Comparison of ENCODE assay signal across 8 cellular contexts in genomic region chr13:95404141-95404882, GRCh38.
DNase-seq lines count a peak whose midpoint lies in the region; ATAC-seq and TF ChIP-seq lines count a peak whose summit lies in the region.

No MANE protein-coding gene starts in this region.

- H2BK15ac ChIP-seq in mesendoderm (replicated peaks; ENCODE audit: low read depth) = no peak overlapping the region

- CTCF ChIA-PET in CD4-positive, alpha-beta memory T cell (lab: Charles Lee; ENCODE audit: partially characterized antibody) = interaction anchor here (0.6 to 6.3 kb wide), 55 partner anchors 9 to 809 kb away, joined by 3 to 168 read pairs (median 4); partner anchors contain the start of gene TGDS
- CTCF ChIA-PET in activated CD8-positive, alpha-beta memory T cell treated with anti-CD3 and anti-CD28 coated beads, Interleukin-2, amount 10 ng/mL, durations not matched to agents 7 days and 5 days (lab: Charles Lee) = interaction anchor here (0.6 to 8.2 kb wide), 58 partner anchors 8 to 968 kb away, joined by 3 to 234 read pairs (median 4); no protein-coding TSS in a partner anchor

- peaks cover 0 to 2% (median 0%) of the 10 kb centered on the region in 8 donors for H3K9me3 Mint-ChIP-seq in CD4-positive, alpha-beta memory T cell
- no peaks in the 10 kb centered on the region for H3K9me3 Mint-ChIP-seq in activated CD8-positive, alpha-beta memory T cell treated with anti-CD3 and anti-CD28 coated beads, Interleukin-2, amount 10 ng/mL, durations not matched to agents 7 days and 5 days (ENCODE audit: low read depth)
- H3K9me3 Mint-ChIP-seq in endodermal cell = no peaks in the 10 kb centered on the region

- ATAC-seq in GM19397 (IDR thresholded peaks at IDR 0.05; ENCODE audit: unreplicated experiment) = peak; percentile 78
- ATAC-seq in HG03521 (IDR thresholded peaks at IDR 0.05; ENCODE audit: unreplicated experiment) = peak; percentile 80
- peak; percentile 94 for ATAC-seq in activated CD8-positive, alpha-beta memory T cell treated with anti-CD3 and anti-CD28 coated beads, Interleukin-2, amount 10 ng/mL, durations not matched to agents 7 days and 5 days

- H3K56ac ChIP-seq in mesendoderm (ENCODE audit: low read length) = peak overlapping the region; percentile 79

- no peak overlapping the region for H3K4ac ChIP-seq in mesendoderm (ENCODE audit: low read depth, low read length)

- H2BK5ac ChIP-seq in mesendoderm (ENCODE audit: low read length) = no peak overlapping the region

- H3K4me3 Mint-ChIP-seq in CD4-positive, alpha-beta memory T cell = peak overlapping the region; percentile 90 to 97 (median 93)
- H3K4me3 Mint-ChIP-seq in activated CD8-positive, alpha-beta memory T cell treated with anti-CD3 and anti-CD28 coated beads, Interleukin-2, amount 10 ng/mL, durations not matched to agents 7 days and 5 days = peak overlapping the region; percentile 72
- peak overlapping the region; percentile 60 for H3K4me3 Mint-ChIP-seq in endodermal cell

- peak overlapping the region; percentile 56 to 58 for H3K4me3 ChIP-seq in CD4-positive, alpha-beta memory T cell (ENCODE audit: low read length in 2 of 2)
- H3K4me3 ChIP-seq in endodermal cell (ENCODE audit: low read length) (peak overlapping the region; percentile 85), mesendoderm (ENCODE audit: low read length) (peak overlapping the region; percentile 57)

- no peaks in the 10 kb centered on the region for H3K79me1 ChIP-seq in mesendoderm (ENCODE audit: low read length)

- H3K4me1 ChIP-seq in CD4-positive, alpha-beta memory T cell (ENCODE audit: insufficient read depth, low read length) = peaks cover 5% of the 10 kb centered on the region
- H3K4me1 ChIP-seq in endodermal cell (ENCODE audit: control insufficient read depth, insufficient read depth, low read length) = no peaks in the 10 kb centered on the region
- no peaks in the 10 kb centered on the region for H3K4me1 ChIP-seq in mesendoderm (ENCODE audit: control insufficient read depth, low read depth, low read length)

- no peaks in the 10 kb centered on the region for H3K36me3 ChIP-seq in CD4-positive, alpha-beta memory T cell (ENCODE audit: insufficient read depth, low read length)
- H3K36me3 ChIP-seq in endodermal cell (ENCODE audit: control insufficient read depth, insufficient read depth, low read length) = no peaks in the 10 kb centered on the region
- H3K36me3 ChIP-seq in mesendoderm (ENCODE audit: control insufficient read depth, insufficient read depth, low read length) = no peaks in the 10 kb centered on the region

- peak; percentile 98 for TF ChIP-seq CTCF in endodermal cell (conservative IDR thresholded peaks at IDR 0.05)

- H3K9me3 ChIP-seq in CD4-positive, alpha-beta memory T cell (ENCODE audit: control insufficient read depth in 1 of 2, low read length in 2 of 2) = no peaks in the 10 kb centered on the region
- no peaks in the 10 kb centered on the region for H3K9me3 ChIP-seq in endodermal cell (ENCODE audit: control insufficient read depth, low read length)

- H3K23ac ChIP-seq in mesendoderm (ENCODE audit: low read length) = no peak overlapping the region

- no peak overlapping the region for H2BK120ac ChIP-seq in mesendoderm (ENCODE audit: low read depth, low read length)

- peak; percentile 68 to 75 (median 71) for DNase-seq in CD4-positive, alpha-beta memory T cell
- peak; percentile 59 for DNase-seq in NOMO-1 treated with DMSO at 0.1 percent for 48 hours (lab: John Stamatoyannopoulos, UW; ENCODE audit: unreplicated experiment)
- peak; percentile 80 for DNase-seq in activated CD8-positive, alpha-beta memory T cell treated with anti-CD3 and anti-CD28 coated beads, Interleukin-2, amount 10 ng/mL, durations not matched to agents 7 days and 5 days
- DNase-seq in endodermal cell = peak; percentile 95
- peak; percentile 91 for DNase-seq in mesendoderm
- peak; percentile 27 for DNase-seq in stimulated activated CD8-positive, alpha-beta memory T cell treated with anti-CD3 and anti-CD28 coated beads, Interleukin-12 subunit alpha, Interleukin-12 subunit beta, amount 100 ng/mL, for 24 hours (ENCODE audit: extremely low read depth)

- H3K9ac ChIP-seq in endodermal cell (ENCODE audit: extremely low read depth, low read length, poor library complexity, severe bottlenecking) = no peak overlapping the region
- H3K9ac ChIP-seq in mesendoderm (ENCODE audit: low read length) = peak overlapping the region; percentile 59

- H3K27ac ChIP-seq in CD4-positive, alpha-beta memory T cell (ENCODE audit: low read depth, low read length) = no peak overlapping the region
- H3K27ac ChIP-seq in endodermal cell (ENCODE audit: low read depth, low read length) (no peak overlapping the region), mesendoderm (ENCODE audit: low read depth, low read length) (no peak overlapping the region)

- POLR2A ChIA-PET in CD4-positive, alpha-beta memory T cell (lab: Charles Lee; ENCODE audit: partially characterized antibody) = interaction anchor here (1.0 kb wide), 1 partner anchor 215 kb away, joined by 5 read pairs; no protein-coding TSS in a partner anchor

- peaks cover 7 to 11% (median 8%) of the 10 kb centered on the region in 4 donors for H3K4me1 Mint-ChIP-seq in CD4-positive, alpha-beta memory T cell
- H3K4me1 Mint-ChIP-seq in activated CD8-positive, alpha-beta memory T cell treated with anti-CD3 and anti-CD28 coated beads, Interleukin-2, amount 10 ng/mL, durations not matched to agents 7 days and 5 days = peaks cover 5% of the 10 kb centered on the region
- H3K4me1 Mint-ChIP-seq in endodermal cell = peaks cover 7% of the 10 kb centered on the region

- no peak overlapping the region for H4K5ac ChIP-seq in mesendoderm (ENCODE audit: low read length)

- H3K27me3 ChIP-seq in CD4-positive, alpha-beta memory T cell (ENCODE audit: insufficient read depth, low read length) = no peaks in the 10 kb centered on the region
- no peaks in the 10 kb centered on the region for H3K27me3 ChIP-seq in endodermal cell (ENCODE audit: control insufficient read depth, insufficient read depth, low read length, poor library complexity, severe bottlenecking)
- H3K27me3 ChIP-seq in mesendoderm (ENCODE audit: insufficient read depth, low read length, poor library complexity) = no peaks in the 10 kb centered on the region

- H4K8ac ChIP-seq in mesendoderm (ENCODE audit: low read depth, low read length) = no peak overlapping the region

- intact Hi-C loops in CD4-positive, alpha-beta memory T cell (cut with micrococcal nuclease) = loop anchor here (1.0 to 5.0 kb wide), 6 partner anchors 74 to 967 kb away; no protein-coding TSS in a partner anchor

- no peaks in the 10 kb centered on the region for H3K36me3 Mint-ChIP-seq in CD4-positive, alpha-beta memory T cell
- no peaks in the 10 kb centered on the region for H3K36me3 Mint-ChIP-seq in activated CD8-positive, alpha-beta memory T cell treated with anti-CD3 and anti-CD28 coated beads, Interleukin-2, amount 10 ng/mL, durations not matched to agents 7 days and 5 days
- H3K36me3 Mint-ChIP-seq in endodermal cell (ENCODE audit: low read depth) = no peaks in the 10 kb centered on the region

- H2AK5ac ChIP-seq in mesendoderm (ENCODE audit: low read length) = no peak overlapping the region

- peak overlapping the region in 4 of 7 donors; percentile 76 to 92 (median 83) for H3K27ac Mint-ChIP-seq in CD4-positive, alpha-beta memory T cell
- H3K27ac Mint-ChIP-seq in activated CD8-positive, alpha-beta memory T cell treated with anti-CD3 and anti-CD28 coated beads, Interleukin-2, amount 10 ng/mL, durations not matched to agents 7 days and 5 days = no peak overlapping the region
- peak overlapping the region; percentile 62 for H3K27ac Mint-ChIP-seq in endodermal cell

- no peaks in the 10 kb centered on the region for H3K79me2 ChIP-seq in mesendoderm (ENCODE audit: control insufficient read depth, insufficient read depth, low read length)

- WGBS in endodermal cell (ENCODE audit: insufficient coverage in 1 of 2, insufficient read length in 1 of 2), 2 experiments = 5 to 12% methylated on average over 17 to 24 of the region's 24 CpGs
- WGBS in mesendoderm (ENCODE audit: extremely low coverage, insufficient coverage, low lambda C conversion rate) = no CpG with 5 or more reads among the region's 24 CpGs

- no peak overlapping the region for H3K18ac ChIP-seq in mesendoderm (ENCODE audit: low read length)

- peak overlapping the region; percentile 100 for H3K4me2 ChIP-seq in mesendoderm (ENCODE audit: low read length)

- H3K27me3 Mint-ChIP-seq in CD4-positive, alpha-beta memory T cell = peaks cover 2 to 11% of the 10 kb centered on the region in 2 donors
- H3K27me3 Mint-ChIP-seq in activated CD8-positive, alpha-beta memory T cell treated with anti-CD3 and anti-CD28 coated beads, Interleukin-2, amount 10 ng/mL, durations not matched to agents 7 days and 5 days = peaks cover 8% of the 10 kb centered on the region
- peaks cover 4% of the 10 kb centered on the region for H3K27me3 Mint-ChIP-seq in endodermal cell (ENCODE audit: insufficient read depth)

Comparison
In these comparisons a context has a peak if more than half of its experiments do, and no peak if none do; other contexts are left out.
1. DNase-seq: peak in every context shown above with its lines; median percentile 95 in endodermal cell; 91 in mesendoderm; 80 in activated CD8-positive, alpha-beta memory T cell treated with anti-CD3 and anti-CD28 coated beads, Interleukin-2, amount 10 ng/mL, durations not matched to agents 7 days and 5 days; 71 in CD4-positive, alpha-beta memory T cell; 59 in NOMO-1 treated with DMSO at 0.1 percent for 48 hours; 27 in stimulated activated CD8-positive, alpha-beta memory T cell treated with anti-CD3 and anti-CD28 coated beads, Interleukin-12 subunit alpha, Interleukin-12 subunit beta, amount 100 ng/mL, for 24 hours.